ENCODE assay signal across 17 cellular contexts in genomic region chr6:151958332-151958731, GRCh38.
DNase-seq lines count a peak whose midpoint lies in the region; ATAC-seq and TF ChIP-seq lines count a peak whose summit lies in the region.
"Had no signal": no experiment of that assay in that cellular context is flagged by ENCODE, and none has a peak within 500 bp of the region (broad histone marks: within the 10 kb centered on the region; RNA-seq: fewer than 3 reads in every experiment).

No MANE protein-coding gene starts in this region.

- H3K27me3 ChIP-seq in breast epithelium, result no peaks in the 10 kb centered on the region
- H3K27me3 ChIP-seq in H9 (ENCODE audit: insufficient read depth, low read length), result no peaks in the 10 kb centered on the region
- H3K27me3 ChIP-seq: adrenal gland, uterus had no signal

- H3K9me3 ChIP-seq in breast epithelium, result no peaks in the 10 kb centered on the region
- H3K9me3 ChIP-seq in H9 (ENCODE audit: control insufficient read depth, low read depth, low read length), result no peaks in the 10 kb centered on the region
- H3K9me3 ChIP-seq: adrenal gland, neutrophil, uterus had no signal

- no peak overlapping the region for H3K27ac Mint-ChIP-seq in MCF 10A (ENCODE audit: low read depth, unreplicated experiment)
- no peak overlapping the region for H3K27ac Mint-ChIP-seq in H9

- H3K36me3 Mint-ChIP-seq in MCF 10A (ENCODE audit: insufficient read depth, unreplicated experiment) (no peaks in the 10 kb centered on the region), H9 (ENCODE audit: insufficient read depth in 1 of 3, low read depth in 3 of 3) (no peaks in the 10 kb centered on the region)

- no peak overlapping the region for H3K56ac ChIP-seq in H9 (ENCODE audit: insufficient read length, low read depth, low read length)

- no peak overlapping the region for H3K18ac ChIP-seq in H9 (ENCODE audit: insufficient read length, low read depth, low read length)

- WGBS in H9 (ENCODE audit: extremely low coverage, insufficient read length, low lambda C conversion rate), result no CpG with 5 or more reads among the region's 2 CpGs

- H3K14ac ChIP-seq in H9 (ENCODE audit: insufficient read depth, low read length), result no peak overlapping the region

- H3K27ac ChIP-seq in breast epithelium (no peak overlapping the region), H9 (ENCODE audit: insufficient read length, low read depth, low read length) (no peak overlapping the region)
- H3K27ac ChIP-seq: adrenal gland, neutrophil, uterus had no signal

- H4K91ac ChIP-seq in H9 (ENCODE audit: insufficient read length, low read depth, low read length), result no peak overlapping the region

- H3K79me2 ChIP-seq in H9 (ENCODE audit: insufficient read depth, low read length), result no peaks in the 10 kb centered on the region

- no peak overlapping the region for H3K4me3 ChIP-seq in breast epithelium
- no peak overlapping the region for H3K4me3 ChIP-seq in fibroblast of mammary gland (ENCODE audit: control insufficient read depth, low read depth, low read length)
- H3K4me3 ChIP-seq: adrenal gland, lung, uterus had no signal

- TF ChIP-seq POLR2A in breast epithelium (IDR thresholded peaks at IDR 0.05), result no peak

- H2BK120ac ChIP-seq in H9 (ENCODE audit: low read depth, low read length, poor library complexity, severe bottlenecking), result no peak overlapping the region

- H3K4me1 ChIP-seq in breast epithelium (no peaks in the 10 kb centered on the region), H9 (ENCODE audit: insufficient read depth, low read length) (no peaks in the 10 kb centered on the region)
- H3K4me1 ChIP-seq: adrenal gland, uterus had no signal

- peaks cover 17% of the 10 kb centered on the region for H3K9me3 Mint-ChIP-seq in MCF 10A (ENCODE audit: unreplicated experiment)
- no peaks in the 10 kb centered on the region for H3K9me3 Mint-ChIP-seq in H9

- H3K4me3 Mint-ChIP-seq in MCF 10A (ENCODE audit: unreplicated experiment) (no peak overlapping the region), H9 (no peak overlapping the region)

- H3K36me3 ChIP-seq in breast epithelium, result no peaks in the 10 kb centered on the region
- H3K36me3 ChIP-seq: adrenal gland, neutrophil, uterus had no signal

- no peak overlapping the region for H2BK20ac ChIP-seq in H9 (ENCODE audit: low read depth, low read length, poor library complexity, severe bottlenecking)

- CTCF ChIA-PET in MCF 10A (lab: Yijun Ruan, JAX), result interaction anchor here (0.8 kb wide), 1 partner anchor 18 kb away, joined by 4 read pairs; no protein-coding TSS in a partner anchor

- no peak overlapping the region for H2AFZ ChIP-seq in H9 (ENCODE audit: low read length)

- no peak for TF ChIP-seq CTCF in MCF 10A (IDR thresholded peaks at IDR 0.05; ENCODE audit: unreplicated experiment)
- TF ChIP-seq CTCF in breast epithelium (IDR thresholded peaks at IDR 0.05), result no peak
- TF ChIP-seq CTCF in fibroblast of mammary gland (conservative IDR thresholded peaks at IDR 0.05; ENCODE audit: control insufficient read depth, insufficient read depth, low read depth, low read length), result no peak
- TF ChIP-seq CTCF in H9 (conservative IDR thresholded peaks at IDR 0.05), result no peak

- H3K23me2 ChIP-seq in H9 (ENCODE audit: insufficient read length, low read depth, low read length, poor library complexity, severe bottlenecking), result no peaks in the 10 kb centered on the region

- H3K79me1 ChIP-seq in H9 (ENCODE audit: insufficient read depth, low read depth, low read length, poor library complexity, severe bottlenecking), result no peaks in the 10 kb centered on the region

- POLR2A ChIA-PET in MCF 10A (lab: Yijun Ruan, JAX), result interaction anchor here (0.5 to 1.2 kb wide), 3 partner anchors 10 to 406 kb away, joined by 3 read pairs; no protein-coding TSS in a partner anchor

- H2AK5ac ChIP-seq in H9 (ENCODE audit: insufficient read length, low read length), result no peak overlapping the region

- H4K8ac ChIP-seq in H9 (replicated peaks; ENCODE audit: insufficient read length, low read depth, low read length), result no peak overlapping the region

- H2BK12ac ChIP-seq in H9 (ENCODE audit: insufficient read length, low read depth, low read length), result no peak overlapping the region

- no TSS peak for BruUV-seq in MCF 10A (replicated peaks; lab: Mats Ljungman, UMichigan)

- no peak overlapping the region for H3K4me2 ChIP-seq in H9 (ENCODE audit: insufficient read depth, insufficient read length, low read length)

- DNase-seq in MCF 10A (ENCODE audit: unreplicated experiment) (peak; percentile 67), breast epithelium (ENCODE audit: low spot score in 2 of 2) (no peak), RPMI7951 (ENCODE audit: low read depth) (peak; percentile 72), fibroblast of mammary gland (ENCODE audit: low read depth) (peak; percentile 84), stromal cell of bone marrow (ENCODE audit: low read depth) (peak; percentile 52), H9 (no peak), NCI-H1048 (lab: John Stamatoyannopoulos, UW) (no peak)
- DNase-seq: DMS53; effector CD8-positive, alpha-beta T cell; NCI-H146; NCI-H526; stimulated activated CD8-positive, alpha-beta memory T cell treated with anti-CD3 and anti-CD28 coated beads, Interleukin-4, amount 100 ng/mL, for 48 hours; uterus had no signal

- no peak overlapping the region for H3K23ac ChIP-seq in H9 (ENCODE audit: insufficient read length, low read depth, low read length)

- no peak for ATAC-seq in HG03045 (IDR thresholded peaks at IDR 0.05; ENCODE audit: unreplicated experiment)

- H2BK5ac ChIP-seq in H9 (ENCODE audit: insufficient read length, low read length), result no peak overlapping the region

- no peaks in the 10 kb centered on the region for H4K20me1 ChIP-seq in H9 (ENCODE audit: control insufficient read depth, insufficient read depth, insufficient read length)

- no peak overlapping the region for H3K4ac ChIP-seq in H9 (ENCODE audit: low read depth, low read length)

- no peak overlapping the region for H4K5ac ChIP-seq in H9 (ENCODE audit: insufficient read length, low read depth, low read length)

- intact Hi-C loops in MCF 10A (cut with micrococcal nuclease) (loop anchor here (1.0 to 5.0 kb wide), 2 partner anchors 166 to 299 kb away; no protein-coding TSS in a partner anchor), breast epithelium (cut with DNase I; ENCODE audit: low total_unique reads) (no loop called here)

- H3K27me3 Mint-ChIP-seq in MCF 10A (ENCODE audit: insufficient read depth, unreplicated experiment) (no peaks in the 10 kb centered on the region), H9 (ENCODE audit: low read depth) (no peaks in the 10 kb centered on the region; the same call in 1 of the 2 replicates)

- no peak overlapping the region for H3K9ac ChIP-seq in H9 (ENCODE audit: extremely low read depth, insufficient read length, low read length)

- H2BK15ac ChIP-seq in H9 (ENCODE audit: low read depth, low read length), result no peak overlapping the region

- H3T11ph ChIP-seq in H9 (ENCODE audit: low read length), result no peak overlapping the region

- H3K4me1 Mint-ChIP-seq in MCF 10A (ENCODE audit: insufficient read depth, unreplicated experiment) (peaks cover 8% of the 10 kb centered on the region), H9 (no peaks in the 10 kb centered on the region)

Comparison
In these comparisons a context has a peak if more than half of its experiments do, and no peak if none do; other contexts are left out.
1. DNase-seq: peak in MCF 10A (single experiment), RPMI7951 (single experiment), fibroblast of mammary gland (single experiment) and stromal cell of bone marrow (single experiment); none in breast epithelium (0 of 2), H9 (single experiment) and NCI-H1048 (single experiment).